ENCODE assay signal across 8 cellular contexts in genomic region chr17:32445075-32445427, GRCh38. TPM values are rescaled to one million over a fixed set of nuclear protein-coding genes. Genes with fewer than 3 reads are reported as not detected.
DNase-seq lines count a peak whose midpoint lies in the region; ATAC-seq and TF ChIP-seq lines count a peak whose summit lies in the region.

No MANE protein-coding gene starts in this region.

- DNase-seq in AG08395 (ENCODE audit: low spot score): peak; percentile 70
- DNase-seq in LHCN-M2 (ENCODE audit: low read depth): peak; percentile 66
- peak; percentile 34 for DNase-seq in activated T-cell treated with anti-CD3 and anti-CD28 coated beads, Interleukin-2, amount 50 U/mL, for 4 hours
- DNase-seq in foreskin keratinocyte: peak; percentile 53 to 74
- DNase-seq in occipital lobe (lab: John Stamatoyannopoulos, UW): peak; percentile 39

- no peaks in the 10 kb centered on the region for H3K9me3 Mint-ChIP-seq in activated T-cell treated with anti-CD3 and anti-CD28 coated beads, Interleukin-2, amount 50 U/mL, for 4 hours

- no peaks in the 10 kb centered on the region for H3K36me3 ChIP-seq in urinary bladder (ENCODE audit: insufficient read depth)

- H3K27ac ChIP-seq in foreskin keratinocyte (peak overlapping the region; percentile 87), urinary bladder (ENCODE audit: low read depth) (no peak overlapping the region)

- no peak for TF ChIP-seq CTCF in foreskin keratinocyte (conservative IDR thresholded peaks at IDR 0.05)

- peaks cover 2% of the 10 kb centered on the region for H3K27me3 Mint-ChIP-seq in activated T-cell treated with anti-CD3 and anti-CD28 coated beads, Interleukin-2, amount 50 U/mL, for 4 hours (ENCODE audit: low read depth)

- peaks cover 7% of the 10 kb centered on the region for H3K4me1 ChIP-seq in foreskin keratinocyte
- H3K4me1 ChIP-seq in urinary bladder (ENCODE audit: insufficient read depth): no peaks in the 10 kb centered on the region

- H3K4me1 Mint-ChIP-seq in activated T-cell treated with anti-CD3 and anti-CD28 coated beads, Interleukin-2, amount 50 U/mL, for 4 hours (ENCODE audit: low read depth): peaks cover 41% of the 10 kb centered on the region

- under 1% methylated on average over 15 of the region's 15 CpGs for WGBS in urinary bladder

- ATAC-seq in GM19351 (IDR thresholded peaks at IDR 0.05; ENCODE audit: unreplicated experiment) (peak; percentile 20), foreskin keratinocyte (peak; percentile 77), GM18498 (IDR thresholded peaks at IDR 0.05; ENCODE audit: unreplicated experiment) (no peak)
- ATAC-seq in activated T-cell treated with anti-CD3 and anti-CD28 coated beads, Interleukin-2, amount 50 U/mL, for 4 hours: peak; percentile 44 to 47

- H3K36me3 Mint-ChIP-seq in activated T-cell treated with anti-CD3 and anti-CD28 coated beads, Interleukin-2, amount 50 U/mL, for 4 hours (ENCODE audit: insufficient read depth): peaks cover 33% of the 10 kb centered on the region

- H3K4me3 ChIP-seq in urinary bladder (ENCODE audit: low read depth, low read length): peak overlapping the region; percentile 93

- peaks cover 2% of the 10 kb centered on the region for H3K27me3 ChIP-seq in foreskin keratinocyte

- peak overlapping the region; percentile 97 for H3K4me3 Mint-ChIP-seq in activated T-cell treated with anti-CD3 and anti-CD28 coated beads, Interleukin-2, amount 50 U/mL, for 4 hours

RNA-seq across cellular contexts. Expression of gene PSMD11, which starts 0.7 kb away (rescaled TPM):
- total RNA-seq in LHCN-M2 (2014; rRNA removed) (96.0 and 100.0 TPM in 2 replicates), foreskin keratinocyte (100 and 119 TPM in 2 replicates), occipital lobe (53.2 TPM), urinary bladder (49.0 TPM)
- 95.3 TPM for polyA plus RNA-seq in LHCN-M2 (2012)
- total RNA-seq in activated T-cell treated with anti-CD3 and anti-CD28 coated beads, Interleukin-2, amount 50 U/mL, for 4 hours: 100 to 1,000 TPM; 247 to 270 (median 260) TPM
- polyA plus RNA-seq in foreskin keratinocyte (78.0 and 99.3 TPM in 2 replicates), urinary bladder (37.7 TPM)

RNA-seq across cellular contexts. Expression of gene CDK5R1, which starts 41.7 kb away (rescaled TPM):
- 4.2 and 8.6 TPM in 2 replicates for total RNA-seq in LHCN-M2 (2014; rRNA removed)
- polyA plus RNA-seq in LHCN-M2 (2012): 9.3 TPM
- total RNA-seq in activated T-cell treated with anti-CD3 and anti-CD28 coated beads, Interleukin-2, amount 50 U/mL, for 4 hours: 10 to 100 TPM; 14.8 to 20.9 (median 15.7) TPM
- total RNA-seq in foreskin keratinocyte: 9.5 and 11.8 TPM in 2 replicates
- 4.5 and 4.9 TPM in 2 replicates for polyA plus RNA-seq in foreskin keratinocyte
- total RNA-seq in occipital lobe: 255 TPM
- total RNA-seq in urinary bladder: 1.5 TPM
- polyA plus RNA-seq in urinary bladder: 0.60 TPM

Comparison
In these comparisons a context has a peak if more than half of its experiments do, and no peak if none do; other contexts are left out.
1. RNA of gene CDK5R1, which starts 41.7 kb away (total RNA-seq): 255 TPM in occipital lobe (single experiment); 14.8 to 20.9 TPM in activated T-cell treated with anti-CD3 and anti-CD28 coated beads, Interleukin-2, amount 50 U/mL, for 4 hours, 9.5 to 11.8 TPM in foreskin keratinocyte, 4.2 to 8.6 TPM in LHCN-M2 and 1.5 TPM in urinary bladder (single experiment); every median in the first group is over 10 times any median in the second.
2. Peak in every context shown above with its lines, with median percentiles within 50 percentile points of each other: DNase-seq.